ENCODE assay signal across 14 cellular contexts in genomic region chr17:73323622-73324455, GRCh38. TPM values are rescaled to one million over a fixed set of nuclear protein-coding genes. Genes with fewer than 3 reads are reported as not detected.
DNase-seq lines count a peak whose midpoint lies in the region; ATAC-seq and TF ChIP-seq lines count a peak whose summit lies in the region.
"Had no signal": no experiment of that assay in that cellular context is flagged by ENCODE, and none has a peak within 500 bp of the region (broad histone marks: within the 10 kb centered on the region; RNA-seq: fewer than 3 reads in every experiment).

No MANE protein-coding gene starts in this region.

- no peaks in the 10 kb centered on the region for H3K4me1 Mint-ChIP-seq in activated CD8-positive, alpha-beta memory T cell treated with anti-CD3 and anti-CD28 coated beads, Interleukin-2, amount 10 ng/mL, durations not matched to agents 7 days and 5 days
- H3K4me1 Mint-ChIP-seq: activated naive CD4-positive, alpha-beta T cell treated with anti-CD3 and anti-CD28 coated beads, Interleukin-2, amount 50 U/mL, for 24 hours had no signal

- DNase-seq in Right ventricle myocardium superior (no peak), cardiac septum (ENCODE audit: low spot score) (no peak), erythroblast (lab: John Stamatoyannopoulos, UW) (peak; percentile 15 to 26), vagina (ENCODE audit: extremely low spot score in 2 of 2) (no peak), C1 segment of cervical spinal cord (lab: John Stamatoyannopoulos, UW) (no peak)
- DNase-seq in activated CD8-positive, alpha-beta memory T cell treated with anti-CD3 and anti-CD28 coated beads, Interleukin-2, amount 10 ng/mL, durations not matched to agents 7 days and 5 days = no peak
- DNase-seq: ACHN, NCI-H1417, NCI-H524 treated with DMSO at 0.1 percent for 48 hours, SHP77 had no signal

- 53 to 59% methylated on average over 9 to 10 of the region's 12 CpGs for WGBS in mesodermal cell (ENCODE audit: insufficient coverage in 2 of 2), 2 experiments

- H3K4me1 ChIP-seq in mesodermal cell (ENCODE audit: control insufficient read depth, insufficient read depth, low read length, poor library complexity, severe bottlenecking) = peaks cover 22% of the 10 kb centered on the region
- peaks cover 27% of the 10 kb centered on the region for H3K4me1 ChIP-seq in vagina

- peaks cover 3% of the 10 kb centered on the region for H3K27me3 Mint-ChIP-seq in activated CD8-positive, alpha-beta memory T cell treated with anti-CD3 and anti-CD28 coated beads, Interleukin-2, amount 10 ng/mL, durations not matched to agents 7 days and 5 days
- H3K27me3 Mint-ChIP-seq: activated naive CD4-positive, alpha-beta T cell treated with anti-CD3 and anti-CD28 coated beads, Interleukin-2, amount 50 U/mL, for 24 hours had no signal

- peak; percentile 42 for ATAC-seq in Right ventricle myocardium superior (ENCODE audit: poor library complexity)
- ATAC-seq in activated CD8-positive, alpha-beta memory T cell treated with anti-CD3 and anti-CD28 coated beads, Interleukin-2, amount 10 ng/mL, durations not matched to agents 7 days and 5 days = no peak
- ATAC-seq in GM21723 (IDR thresholded peaks at IDR 0.05; ENCODE audit: unreplicated experiment) = no peak
- ATAC-seq: left lobe of liver had no signal

- CTCF ChIA-PET in activated CD8-positive, alpha-beta memory T cell treated with anti-CD3 and anti-CD28 coated beads, Interleukin-2, amount 10 ng/mL, durations not matched to agents 7 days and 5 days (lab: Charles Lee) = interaction anchor here (0.7 kb wide), 1 partner anchor 197 kb away, joined by 3 read pairs; no protein-coding TSS in a partner anchor

- no peak overlapping the region for H3K4me3 Mint-ChIP-seq in activated CD8-positive, alpha-beta memory T cell treated with anti-CD3 and anti-CD28 coated beads, Interleukin-2, amount 10 ng/mL, durations not matched to agents 7 days and 5 days
- H3K4me3 Mint-ChIP-seq: activated naive CD4-positive, alpha-beta T cell treated with anti-CD3 and anti-CD28 coated beads, Interleukin-2, amount 50 U/mL, for 24 hours had no signal

- no peaks in the 10 kb centered on the region for H3K9me3 Mint-ChIP-seq in activated CD8-positive, alpha-beta memory T cell treated with anti-CD3 and anti-CD28 coated beads, Interleukin-2, amount 10 ng/mL, durations not matched to agents 7 days and 5 days (ENCODE audit: low read depth)
- H3K9me3 Mint-ChIP-seq: activated naive CD4-positive, alpha-beta T cell treated with anti-CD3 and anti-CD28 coated beads, Interleukin-2, amount 50 U/mL, for 24 hours had no signal

- H3K4me3 ChIP-seq in mesodermal cell (ENCODE audit: extremely low read depth, insufficient read depth, low read length, poor library complexity, severe bottlenecking) (no peak overlapping the region), vagina (no peak overlapping the region)

- intact Hi-C loops in Right ventricle myocardium superior (cut with DNase I) = no loop called here
- intact Hi-C loops in cardiac septum (cut with DNase I) = no loop called here
- intact Hi-C loops in vagina (cut with DNase I) = no loop called here

- H3K9me3 ChIP-seq in mesodermal cell (ENCODE audit: control insufficient read depth, low read length) = peaks cover 3% of the 10 kb centered on the region
- H3K9me3 ChIP-seq in vagina = no peaks in the 10 kb centered on the region

- peak overlapping the region; percentile 62 for H3K27ac ChIP-seq in mesodermal cell (ENCODE audit: low read depth, low read length, severe bottlenecking)
- H3K27ac ChIP-seq in vagina = peak overlapping the region; percentile 84

- H3K27ac Mint-ChIP-seq in activated CD8-positive, alpha-beta memory T cell treated with anti-CD3 and anti-CD28 coated beads, Interleukin-2, amount 10 ng/mL, durations not matched to agents 7 days and 5 days = no peak overlapping the region
- H3K27ac Mint-ChIP-seq: activated naive CD4-positive, alpha-beta T cell treated with anti-CD3 and anti-CD28 coated beads, Interleukin-2, amount 50 U/mL, for 24 hours had no signal

- H3K36me3 ChIP-seq in mesodermal cell (ENCODE audit: control insufficient read depth, insufficient read depth, low read length) (no peaks in the 10 kb centered on the region), vagina (no peaks in the 10 kb centered on the region)

- TF ChIP-seq POLR2A in erythroblast (IDR thresholded peaks at IDR 0.05; ENCODE audit: low read length) = no peak
- no peak for TF ChIP-seq POLR2A in vagina (IDR thresholded peaks at IDR 0.05)

- H3K27me3 ChIP-seq in vagina = no peaks in the 10 kb centered on the region

- no peaks in the 10 kb centered on the region for H3K36me3 Mint-ChIP-seq in activated CD8-positive, alpha-beta memory T cell treated with anti-CD3 and anti-CD28 coated beads, Interleukin-2, amount 10 ng/mL, durations not matched to agents 7 days and 5 days
- H3K36me3 Mint-ChIP-seq: activated naive CD4-positive, alpha-beta T cell treated with anti-CD3 and anti-CD28 coated beads, Interleukin-2, amount 50 U/mL, for 24 hours had no signal

- TF ChIP-seq CTCF in vagina (IDR thresholded peaks at IDR 0.05) = no peak

RNA-seq across cellular contexts. Expression of gene CDC42EP4, which starts 12.0 kb away (rescaled TPM):
- total RNA-seq in Right ventricle myocardium superior = 53.0 TPM
- total RNA-seq in cardiac septum = 41.3 TPM
- 41.4 TPM for polyA plus RNA-seq in mesodermal cell (2013, experiment 1 of 2)
- 35.7 TPM for polyA plus RNA-seq in mesodermal cell (2013, experiment 2 of 2)
- total RNA-seq in vagina = 73.7 TPM
- total RNA-seq in activated CD8-positive, alpha-beta memory T cell treated with anti-CD3 and anti-CD28 coated beads, Interleukin-2, amount 10 ng/mL, durations not matched to agents 7 days and 5 days = 1 to 10 TPM; 1.3 to 1.5 TPM

Comparison
In these comparisons a context has a peak if more than half of its experiments do, and no peak if none do; other contexts are left out.
1. DNase-seq: peak in erythroblast (2 of 2); none in Right ventricle myocardium superior (single experiment), cardiac septum (single experiment), vagina (0 of 2), activated CD8-positive, alpha-beta memory T cell treated with anti-CD3 and anti-CD28 coated beads, Interleukin-2, amount 10 ng/mL, durations not matched to agents 7 days and 5 days (single experiment) and C1 segment of cervical spinal cord (0 of 14).
2. RNA of gene CDC42EP4, which starts 12.0 kb away (total RNA-seq): 73.7 TPM in vagina (single experiment), 53.0 TPM in Right ventricle myocardium superior (single experiment) and 41.3 TPM in cardiac septum (single experiment); 1.3 to 1.5 TPM in activated CD8-positive, alpha-beta memory T cell treated with anti-CD3 and anti-CD28 coated beads, Interleukin-2, amount 10 ng/mL, durations not matched to agents 7 days and 5 days; every median in the first group is over 10 times any median in the second.